ENCODE assay signal across 8 cellular contexts in genomic region chr15:35545316-35545824, GRCh38. TPM values are rescaled to one million over a fixed set of nuclear protein-coding genes. Genes with fewer than 3 reads are reported as not detected.
DNase-seq lines count a peak whose midpoint lies in the region; ATAC-seq and TF ChIP-seq lines count a peak whose summit lies in the region.

No MANE protein-coding gene starts in this region.

- no peaks in the 10 kb centered on the region for H3K27me3 ChIP-seq in DOHH2 (ENCODE audit: control insufficient read depth, low read length)
- no peaks in the 10 kb centered on the region for H3K27me3 ChIP-seq in effector memory CD4-positive, alpha-beta T cell (replicated peaks; ENCODE audit: control insufficient read depth, insufficient read depth, low read length, poor library complexity, severe bottlenecking)
- no peaks in the 10 kb centered on the region for H3K27me3 ChIP-seq in mesenchymal stem cell (ENCODE audit: control insufficient read depth in 1 of 2, insufficient read depth in 1 of 2, low read length in 2 of 2)

- H3K27ac ChIP-seq in DOHH2 (ENCODE audit: low read depth, low read length) (peak overlapping the region; percentile 78), mesenchymal stem cell (ENCODE audit: low read length, poor library complexity, severe bottlenecking) (peak overlapping the region; percentile 85)
- peak overlapping the region; percentile 85 for H3K27ac ChIP-seq in effector memory CD4-positive, alpha-beta T cell (ENCODE audit: insufficient read depth, low read length, poor library complexity, severe bottlenecking)

- no peak for TF ChIP-seq CTCF in DOHH2 (IDR thresholded peaks at IDR 0.05; ENCODE audit: low read depth, low read length, poor library complexity, severe bottlenecking)

- H3K4me1 Mint-ChIP-seq in T-helper 17 cell: peaks cover 17% of the 10 kb centered on the region
- peaks cover 23% of the 10 kb centered on the region for H3K4me1 Mint-ChIP-seq in stimulated activated naive CD8-positive, alpha-beta T cell treated with anti-CD3 and anti-CD28 coated beads, Interleukin-15, Interleukin-2, amounts not matched to agents 100 ng/mL and 50 ng/mL, for 24 hours (ENCODE audit: low read depth)

- H3K4me2 ChIP-seq in DOHH2 (ENCODE audit: low read length): peak overlapping the region; percentile 95
- H3K4me2 ChIP-seq in mesenchymal stem cell (ENCODE audit: low read length, poor library complexity, severe bottlenecking): peak overlapping the region; percentile 85

- H3K27me3 Mint-ChIP-seq in T-helper 17 cell: no peaks in the 10 kb centered on the region
- H3K27me3 Mint-ChIP-seq in stimulated activated naive CD8-positive, alpha-beta T cell treated with anti-CD3 and anti-CD28 coated beads, Interleukin-15, Interleukin-2, amounts not matched to agents 100 ng/mL and 50 ng/mL, for 24 hours: no peaks in the 10 kb centered on the region

- H3K9me2 ChIP-seq in DOHH2 (replicated peaks; ENCODE audit: control insufficient read depth, low read length): no peaks in the 10 kb centered on the region

- peak overlapping the region in 1 of 2 experiments; percentile 44 for H3K14ac ChIP-seq in mesenchymal stem cell (ENCODE audit: low read length in 2 of 2)

- H3K79me1 ChIP-seq in mesenchymal stem cell (replicated peaks; ENCODE audit: low read length, poor library complexity, severe bottlenecking): peaks cover 12% of the 10 kb centered on the region

- H2BK5ac ChIP-seq in mesenchymal stem cell (ENCODE audit: low read depth, low read length, poor library complexity, severe bottlenecking): peak overlapping the region; percentile 87

- ATAC-seq in GM21381 (IDR thresholded peaks at IDR 0.05; ENCODE audit: unreplicated experiment) (peak; percentile 25), T-helper 17 cell (peak; percentile 1)

- peak overlapping the region; percentile 98 for H3K4me3 Mint-ChIP-seq in T-helper 17 cell
- peak overlapping the region; percentile 95 for H3K4me3 Mint-ChIP-seq in stimulated activated naive CD8-positive, alpha-beta T cell treated with anti-CD3 and anti-CD28 coated beads, Interleukin-15, Interleukin-2, amounts not matched to agents 100 ng/mL and 50 ng/mL, for 24 hours

- H3K18ac ChIP-seq in mesenchymal stem cell (ENCODE audit: low read depth in 1 of 2, low read length in 2 of 2): peak overlapping the region; percentile 79 to 98

- H3K9me3 ChIP-seq in DOHH2 (ENCODE audit: control insufficient read depth, insufficient read depth, low read length) (no peaks in the 10 kb centered on the region), T-helper 17 cell (ENCODE audit: control insufficient read depth, low read length, poor library complexity, severe bottlenecking) (no peaks in the 10 kb centered on the region), mesenchymal stem cell (ENCODE audit: control insufficient read depth, low read length) (no peaks in the 10 kb centered on the region)
- no peaks in the 10 kb centered on the region for H3K9me3 ChIP-seq in effector memory CD4-positive, alpha-beta T cell (ENCODE audit: control insufficient read depth, low read length)

- 10% methylated on average over 13 of the region's 15 CpGs for WGBS in mesenchymal stem cell

- DNase-seq in HT-29 (ENCODE audit: low spot score) (peak; percentile 81), T-helper 17 cell (no peak), mesenchymal stem cell (no peak), NCI-H1048 (lab: John Stamatoyannopoulos, UW) (no peak)
- no peak for DNase-seq in effector memory CD4-positive, alpha-beta T cell

- H2AFZ ChIP-seq in mesenchymal stem cell (ENCODE audit: low read depth, low read length): no peak overlapping the region

- peak overlapping the region; percentile 98 for H3K9ac ChIP-seq in mesenchymal stem cell (ENCODE audit: low read length)

- H3K36me3 ChIP-seq in DOHH2 (ENCODE audit: control insufficient read depth, low read length): no peaks in the 10 kb centered on the region; the same call in 1 of the 2 replicates
- no peaks in the 10 kb centered on the region for H3K36me3 ChIP-seq in effector memory CD4-positive, alpha-beta T cell (ENCODE audit: control insufficient read depth, insufficient read depth, low read length)
- peaks cover 0 to 8% of the 10 kb centered on the region in 2 experiments for H3K36me3 ChIP-seq in mesenchymal stem cell (ENCODE audit: control insufficient read depth in 1 of 2, insufficient read depth in 2 of 2, low read depth in 1 of 2, low read length in 2 of 2)

- peaks cover 5% of the 10 kb centered on the region for H3K36me3 Mint-ChIP-seq in T-helper 17 cell (ENCODE audit: low read depth)
- H3K36me3 Mint-ChIP-seq in stimulated activated naive CD8-positive, alpha-beta T cell treated with anti-CD3 and anti-CD28 coated beads, Interleukin-15, Interleukin-2, amounts not matched to agents 100 ng/mL and 50 ng/mL, for 24 hours (ENCODE audit: low read depth): no peaks in the 10 kb centered on the region

- no peaks in the 10 kb centered on the region; the same call in 1 of the 2 replicates for H3F3A ChIP-seq in DOHH2 (ENCODE audit: control insufficient read depth, insufficient read depth)

- H4K8ac ChIP-seq in mesenchymal stem cell (ENCODE audit: low read length): peak overlapping the region; percentile 16

- H3K23ac ChIP-seq in mesenchymal stem cell (ENCODE audit: low read length in 2 of 2): no peak overlapping the region

- peak overlapping the region; percentile 1 for H4K91ac ChIP-seq in mesenchymal stem cell (ENCODE audit: low read length)

- H3K9me3 Mint-ChIP-seq in stimulated activated naive CD8-positive, alpha-beta T cell treated with anti-CD3 and anti-CD28 coated beads, Interleukin-15, Interleukin-2, amounts not matched to agents 100 ng/mL and 50 ng/mL, for 24 hours: no peaks in the 10 kb centered on the region

- H3K27ac Mint-ChIP-seq in T-helper 17 cell: peak overlapping the region; percentile 99
- H3K27ac Mint-ChIP-seq in stimulated activated naive CD8-positive, alpha-beta T cell treated with anti-CD3 and anti-CD28 coated beads, Interleukin-15, Interleukin-2, amounts not matched to agents 100 ng/mL and 50 ng/mL, for 24 hours: peak overlapping the region; percentile 98

- H3K4me3 ChIP-seq in DOHH2 (ENCODE audit: low read length): peak overlapping the region; percentile 79
- peak overlapping the region; percentile 88 for H3K4me3 ChIP-seq in effector memory CD4-positive, alpha-beta T cell (ENCODE audit: insufficient read depth, low read depth, low read length, poor library complexity, severe bottlenecking)
- peak overlapping the region; percentile 79 to 80 for H3K4me3 ChIP-seq in mesenchymal stem cell (ENCODE audit: insufficient read depth in 1 of 2, low read depth in 1 of 2, low read length in 2 of 2)

- peaks cover 14% of the 10 kb centered on the region for H3K79me2 ChIP-seq in DOHH2 (ENCODE audit: control insufficient read depth, low read length)

- H3K4ac ChIP-seq in mesenchymal stem cell (ENCODE audit: low read depth in 1 of 2, low read length in 2 of 2): peak overlapping the region; percentile 15 to 65

- no peak overlapping the region for H2AK5ac ChIP-seq in mesenchymal stem cell (ENCODE audit: low read length, severe bottlenecking)

- no peak overlapping the region for H2BK15ac ChIP-seq in mesenchymal stem cell (ENCODE audit: low read depth, poor library complexity, severe bottlenecking)

- H3K4me1 ChIP-seq in DOHH2 (ENCODE audit: control insufficient read depth, low read length) (peaks cover 28% of the 10 kb centered on the region), mesenchymal stem cell (ENCODE audit: control insufficient read depth, insufficient read depth, low read depth, low read length) (peaks cover 2% of the 10 kb centered on the region)
- peaks cover 6% of the 10 kb centered on the region for H3K4me1 ChIP-seq in effector memory CD4-positive, alpha-beta T cell (ENCODE audit: control insufficient read depth, insufficient read depth, low read length, poor library complexity, severe bottlenecking)

- peak overlapping the region in 1 of 2 experiments; percentile 21 for H2BK12ac ChIP-seq in mesenchymal stem cell (ENCODE audit: low read length in 2 of 2)

- peak overlapping the region; percentile 74 for H2BK120ac ChIP-seq in mesenchymal stem cell (ENCODE audit: low read depth, low read length)

- no peaks in the 10 kb centered on the region for H4K20me1 ChIP-seq in DOHH2 (ENCODE audit: control insufficient read depth, insufficient read depth, low read depth, low read length)

RNA-seq across cellular contexts. Expression of gene DPH6, which starts 0.6 kb away (rescaled TPM):
- total RNA-seq in HT-29 (2014; rRNA removed; shearing (Covaris generic)): 9.3 and 27.3 TPM in 2 replicates
- 10 to 100 TPM; 13.6 to 14.3 TPM for total RNA-seq in T-helper 17 cell
- polyA plus RNA-seq in mesenchymal stem cell (2013, experiment 1 of 2): 2.7 TPM
- polyA plus RNA-seq in mesenchymal stem cell (2013, experiment 2 of 2): 3.2 TPM
